In genomic region chr3:134406331-134407246, GRCh38 we compare ENCODE assay signal across 9 cellular contexts. TPM values are rescaled to one million over a fixed set of nuclear protein-coding genes. Genes with fewer than 3 reads are reported as not detected.
DNase-seq lines count a peak whose midpoint lies in the region; ATAC-seq and TF ChIP-seq lines count a peak whose summit lies in the region.
"Had no signal": no experiment of that assay in that cellular context is flagged by ENCODE, and none has a peak within 500 bp of the region (broad histone marks: within the 10 kb centered on the region; RNA-seq: fewer than 3 reads in every experiment).

No MANE protein-coding gene starts in this region.

- CTCF ChIA-PET in RWPE1 (lab: Yijun Ruan, JAX), result no interaction called here

- H3K4me1 Mint-ChIP-seq in activated T-cell treated with anti-CD3 and anti-CD28 coated beads, Interleukin-2, amount 50 U/mL, for 72 hours (ENCODE audit: low read depth), result no peaks in the 10 kb centered on the region

- H3K27me3 ChIP-seq in kidney epithelial cell (ENCODE audit: control insufficient read depth, insufficient read depth, low read length), result peaks cover 5% of the 10 kb centered on the region

- no peak overlapping the region for H3K27ac Mint-ChIP-seq in activated T-cell treated with anti-CD3 and anti-CD28 coated beads, Interleukin-2, amount 50 U/mL, for 72 hours
- H3K27ac Mint-ChIP-seq: CD4-positive, CD25-positive, alpha-beta regulatory T cell had no signal

- peak overlapping the region; percentile 32 for H3K4me3 ChIP-seq in kidney epithelial cell (ENCODE audit: low read depth, low read length)

- no peaks in the 10 kb centered on the region for H3K36me3 ChIP-seq in kidney epithelial cell (ENCODE audit: control insufficient read depth, insufficient read depth, low read length)

- H3K4me3 Mint-ChIP-seq in activated T-cell treated with anti-CD3 and anti-CD28 coated beads, Interleukin-2, amount 50 U/mL, for 72 hours, result peak overlapping the region; percentile 44 to 51
- H3K4me3 Mint-ChIP-seq: CD4-positive, CD25-positive, alpha-beta regulatory T cell had no signal

- TF ChIP-seq CTCF in kidney epithelial cell (IDR thresholded peaks at IDR 0.05; ENCODE audit: insufficient read depth, low read length, poor library complexity, severe bottlenecking) (no peak), RWPE1 (conservative IDR thresholded peaks at IDR 0.05; ENCODE audit: low read depth) (no peak)

- POLR2A ChIA-PET in RWPE1 (lab: Yijun Ruan, JAX; ENCODE audit: low non-redundant PET), result no interaction called here

- H3K9me3 Mint-ChIP-seq in activated T-cell treated with anti-CD3 and anti-CD28 coated beads, Interleukin-2, amount 50 U/mL, for 72 hours, result peaks cover 3 to 9% of the 10 kb centered on the region in 2 donors

- no peak for DNase-seq in activated T-cell treated with anti-CD3 and anti-CD28 coated beads, Interleukin-2, amount 50 U/mL, for 72 hours
- DNase-seq in activated T-cell treated with anti-CD3 and anti-CD28 coated beads, Interleukin-2, amount 50 U/mL, for 1 hour, result no peak
- DNase-seq in caudate nucleus (lab: John Stamatoyannopoulos, UW), result peak in 59 of 61 donors; percentile 41 to 91 (median 78)
- no peak for DNase-seq in kidney epithelial cell (ENCODE audit: low read depth)
- DNase-seq in substantia nigra (lab: John Stamatoyannopoulos, UW), result peak in 48 of 49 donors; percentile 38 to 90 (median 72)
- DNase-seq in RWPE1 (ENCODE audit: low spot score), result no peak
- no peak for DNase-seq in activated CD4-positive, alpha-beta T cell treated with anti-CD3 and anti-CD28 coated beads, Interleukin-2, amount 50 U/mL, for 48 hours
- DNase-seq: CD4-positive, CD25-positive, alpha-beta regulatory T cell had no signal

- peaks cover 0 to 2% of the 10 kb centered on the region in 2 donors for H3K36me3 Mint-ChIP-seq in activated T-cell treated with anti-CD3 and anti-CD28 coated beads, Interleukin-2, amount 50 U/mL, for 72 hours (ENCODE audit: insufficient read depth in 2 of 2)
- H3K36me3 Mint-ChIP-seq: CD4-positive, CD25-positive, alpha-beta regulatory T cell had no signal

- peaks cover 68% of the 10 kb centered on the region for H3K27me3 Mint-ChIP-seq in activated T-cell treated with anti-CD3 and anti-CD28 coated beads, Interleukin-2, amount 50 U/mL, for 72 hours (ENCODE audit: low read depth)

- ATAC-seq in activated T-cell treated with anti-CD3 and anti-CD28 coated beads, Interleukin-2, amount 50 U/mL, for 72 hours (replicated peaks in 1 of 2), result no peak
- no peak for ATAC-seq in HG03457 (IDR thresholded peaks at IDR 0.05; ENCODE audit: unreplicated experiment)

- H3K27ac ChIP-seq in caudate nucleus (ENCODE audit: low read depth, low read length) (peak overlapping the region; percentile 83), substantia nigra (ENCODE audit: low read depth, low read length, poor library complexity, severe bottlenecking) (peak overlapping the region; percentile 80), RWPE1 (no peak overlapping the region)

RNA-seq across cellular contexts. Expression of gene AMOTL2, which starts 32.3 kb away (rescaled TPM):
- under 1 TPM in 1 of 2 donors, not detected in 1; 0.07 TPM for total RNA-seq in activated T-cell treated with anti-CD3 and anti-CD28 coated beads, Interleukin-2, amount 50 U/mL, for 72 hours
- 191 and 200 TPM in 2 replicates for total RNA-seq in kidney epithelial cell
- total RNA-seq: CD4-positive, CD25-positive, alpha-beta regulatory T cell had no signal

Comparison
In these comparisons a context has a peak if more than half of its experiments do, and no peak if none do; other contexts are left out.
1. DNase-seq: peak in caudate nucleus (59 of 61) and substantia nigra (48 of 49); none in activated T-cell treated with anti-CD3 and anti-CD28 coated beads, Interleukin-2, amount 50 U/mL, for 72 hours (0 of 2), activated T-cell treated with anti-CD3 and anti-CD28 coated beads, Interleukin-2, amount 50 U/mL, for 1 hour (single experiment), kidney epithelial cell (single experiment), RWPE1 (single experiment) and activated CD4-positive, alpha-beta T cell treated with anti-CD3 and anti-CD28 coated beads, Interleukin-2, amount 50 U/mL, for 48 hours (0 of 2).
2. RNA of gene AMOTL2, which starts 32.3 kb away (total RNA-seq): 191 to 200 TPM in kidney epithelial cell; 0.07 TPM in activated T-cell treated with anti-CD3 and anti-CD28 coated beads, Interleukin-2, amount 50 U/mL, for 72 hours; every median in the first group is over 100 times any median in the second.